In the genomic region with DNA sequence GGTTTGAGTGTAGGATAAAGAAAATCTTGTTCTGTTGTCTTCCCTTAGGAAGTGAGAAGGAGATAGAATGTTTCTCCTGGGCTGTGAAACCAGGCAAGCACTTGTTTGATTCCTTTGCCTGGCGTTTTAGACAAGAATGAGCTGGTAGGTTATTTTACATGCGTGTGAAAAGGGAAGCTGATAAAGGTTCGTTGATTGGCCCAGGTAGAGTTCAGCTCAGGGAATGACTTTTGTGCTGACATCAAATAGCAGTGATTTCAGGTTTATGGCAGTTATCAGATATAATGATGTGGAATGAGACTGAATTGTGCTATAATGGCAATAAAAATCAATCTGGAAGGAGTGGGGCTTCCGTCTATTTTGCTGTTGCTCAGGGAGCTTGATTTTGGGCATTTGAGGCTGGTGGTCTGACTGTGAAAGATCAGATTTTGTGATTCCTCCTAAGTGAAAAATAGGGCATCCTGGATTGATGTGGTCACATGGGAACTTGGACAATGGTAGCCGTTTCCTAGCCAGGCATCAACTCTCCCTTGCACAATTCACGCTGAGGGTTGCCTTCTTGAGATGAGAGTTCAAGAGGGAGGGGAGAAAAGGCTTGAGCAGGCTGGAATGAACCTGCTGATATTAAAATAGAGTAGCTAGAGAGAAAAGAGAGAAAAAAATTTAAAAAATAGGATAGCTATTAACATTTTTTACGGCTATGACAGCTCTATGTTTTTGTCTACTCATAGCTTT, we compare ENCODE assay signal across 22 cellular contexts.
DNase-seq lines count a peak whose midpoint lies in the region; ATAC-seq, FAIRE-seq and TF ChIP-seq lines count a peak whose summit lies in the region.
"Had no signal": no experiment of that assay in that cellular context is flagged by ENCODE, and none has a peak within 500 bp of the region (broad histone marks: within the 10 kb centered on the region; RNA-seq: fewer than 3 reads in every experiment).

No MANE protein-coding gene starts in this region.

- RAD21 ChIA-PET in GM12878 (lab: Charles Lee; ENCODE audit: unreplicated experiment): no interaction called here

- POLR2A ChIA-PET in GM12878 (lab: Charles Lee): no interaction called here

- ATAC-seq in GM12878 (no peak), mucosa of descending colon (peak; percentile 94), sciatic nerve (peak; percentile 57), left lung (no peak)
- ATAC-seq: GM23338, HCT116 had no signal

- no peak overlapping the region for H3K9ac ChIP-seq in GM12878 (ENCODE audit: control insufficient read depth, insufficient read depth, low read length)
- H3K9ac ChIP-seq: BLaER1 had no signal

- 58% methylated on average over 7 of the region's 7 CpGs for WGBS in GM12878 (ENCODE audit: insufficient coverage, insufficient replicate concordance, low lambda C conversion rate, missing lambda C conversion rate)
- WGBS in transverse colon (ENCODE audit: low coverage in 1 of 2), 2 donors: 53 to 61% methylated on average over 6 to 7 of the region's 7 CpGs

- intact Hi-C loops in GM12878 (cut with micrococcal nuclease; ENCODE audit: unreplicated experiment) (no loop called here), mucosa of descending colon (cut with DNase I, micrococcal nuclease) (no loop called here), sciatic nerve (cut with DNase I) (no loop called here), transverse colon (cut with DNase I; ENCODE audit: low total_unique reads) (no loop called here), left lung (cut with DNase I) (no loop called here)

- H4K20me1 ChIP-seq in GM12878 (ENCODE audit: control insufficient read depth, insufficient read depth): no peaks in the 10 kb centered on the region
- H4K20me1 ChIP-seq: BLaER1 had no signal

- H3K4me2 ChIP-seq in GM12878 (ENCODE audit: control insufficient read depth, insufficient read depth): no peak overlapping the region
- H3K4me2 ChIP-seq: BLaER1, GM23338 had no signal

- H3K36me3 ChIP-seq in GM12878 (ENCODE audit: control insufficient read depth in 2 of 2, insufficient read depth in 2 of 2, low read length in 1 of 2): no peaks in the 10 kb centered on the region
- no peaks in the 10 kb centered on the region for H3K36me3 ChIP-seq in mucosa of descending colon (ENCODE audit: low read depth)
- no peaks in the 10 kb centered on the region for H3K36me3 ChIP-seq in transverse colon
- no peaks in the 10 kb centered on the region for H3K36me3 ChIP-seq in left lung
- H3K36me3 ChIP-seq: BLaER1 had no signal

- H3K4me3 ChIP-seq in GM12878 (no peak overlapping the region), mucosa of descending colon (no peak overlapping the region), transverse colon (no peak overlapping the region), left lung (no peak overlapping the region)
- H3K4me3 ChIP-seq: BLaER1, GM23338 had no signal

- TF ChIP-seq EP300 in GM12878 (IDR thresholded peaks at IDR 0.05; ENCODE audit: borderline replicate concordance in 1 of 2, control insufficient read depth in 1 of 2, low read depth in 2 of 2, low read length in 2 of 2) (no peak), transverse colon (IDR thresholded peaks at IDR 0.05; ENCODE audit: low read depth) (no peak)

- SMC1A ChIA-PET in GM12878 (lab: Charles Lee; ENCODE audit: uncharacterized antibody, unreplicated experiment): interaction anchor here (0.6 kb wide), 1 partner anchor 10 kb away, joined by 4 read pairs; no protein-coding TSS in a partner anchor

- in situ Hi-C loops in GM12878 (cut with MboI): no loop called here
- in situ Hi-C loops in transverse colon (cut with MboI; ENCODE audit: low pct_ligation_motif_present in 1 of 4, low pct_unique_long_range_greater_than_20kb in 1 of 4, low sequenced_read_pairs in 3 of 4): no loop called here

- TF ChIP-seq POLR2A in GM12878 (IDR thresholded peaks at IDR 0.05; ENCODE audit: low read depth, low read length): no peak
- no peak for TF ChIP-seq POLR2A in transverse colon (IDR thresholded peaks at IDR 0.05)

- H3K79me2 ChIP-seq in GM12878 (ENCODE audit: control insufficient read depth, insufficient read depth, low read length): no peaks in the 10 kb centered on the region

- no peaks in the 10 kb centered on the region for H3K27me3 ChIP-seq in GM12878 (replicated peaks in 1 of 2; ENCODE audit: control insufficient read depth in 2 of 2, insufficient read depth in 2 of 2, low read length in 1 of 2)
- H3K27me3 ChIP-seq in transverse colon: no peaks in the 10 kb centered on the region
- H3K27me3 ChIP-seq in left lung: peaks cover 0 to 5% of the 10 kb centered on the region in 2 donors
- H3K27me3 ChIP-seq: BLaER1 had no signal

- no peak for DNase-seq in GM12878 (ENCODE audit: low read depth, low spot score)
- peak in 1 of 3 donors; percentile 59 for DNase-seq in mucosa of descending colon
- DNase-seq in sciatic nerve (ENCODE audit: low spot score): no peak
- DNase-seq in transverse colon: peak; percentile 23
- DNase-seq in EL: no peak
- no peak for DNase-seq in MV-4-11 (lab: John Stamatoyannopoulos, UW)
- DNase-seq in left lung: no peak
- DNase-seq: CD4-positive, CD25-positive, alpha-beta regulatory T cell; CD8-positive, alpha-beta memory T cell; DMS 273 treated with DMSO at 0.1 percent for 48 hours; DMS79; GF-D8; H9 had no signal

- CTCF ChIA-PET in GM12878 (lab: Yijun Ruan, JAX): no interaction called here

- TF ChIP-seq CTCF in GM12878 (IDR thresholded peaks at IDR 0.05 in 2 of 3, conservative IDR thresholded peaks at IDR 0.05 in 1 of 3; ENCODE audit: control insufficient read depth in 2 of 3, extremely low read depth in 1 of 3, insufficient read depth in 1 of 3, low read depth in 3 of 3, low read length in 3 of 3) (no peak), mucosa of descending colon (IDR thresholded peaks at IDR 0.05) (no peak), transverse colon (IDR thresholded peaks at IDR 0.05) (no peak), left lung (IDR thresholded peaks at IDR 0.05) (no peak)

- no peak overlapping the region for H2AFZ ChIP-seq in GM12878 (ENCODE audit: control insufficient read depth, low read depth, low read length)
- H2AFZ ChIP-seq: GM23338 had no signal

- no peak overlapping the region for H3K27ac ChIP-seq in GM12878 (ENCODE audit: control insufficient read depth, insufficient read depth)
- peak overlapping the region; percentile 13 to 51 (median 45) for H3K27ac ChIP-seq in transverse colon
- H3K27ac ChIP-seq in left lung: no peak overlapping the region
- H3K27ac ChIP-seq: 22Rv1, BLaER1, C4-2B had no signal

- no peak for TF ChIP-seq RAD21 in GM12878 (IDR thresholded peaks at IDR 0.05; ENCODE audit: insufficient read depth, low read depth, low read length)

- FAIRE-seq in GM12878 (lab: Jason Lieb, UNC): peak; percentile 13
- FAIRE-seq: A204.1, D721Med, GM12892, GM19239 had no signal

- no peaks in the 10 kb centered on the region for H3K4me1 ChIP-seq in GM12878 (ENCODE audit: control insufficient read depth, insufficient read depth, low read length)
- peaks cover 7% of the 10 kb centered on the region for H3K4me1 ChIP-seq in mucosa of descending colon (ENCODE audit: low read depth)
- peaks cover 0 to 16% (median 5%) of the 10 kb centered on the region in 4 donors for H3K4me1 ChIP-seq in transverse colon
- no peaks in the 10 kb centered on the region for H3K4me1 ChIP-seq in left lung
- H3K4me1 ChIP-seq: BLaER1 had no signal

- H3K9me3 ChIP-seq in GM12878 (replicated peaks; ENCODE audit: control insufficient read depth, insufficient read depth, low read length): no peaks in the 10 kb centered on the region
- H3K9me3 ChIP-seq in mucosa of descending colon: no peaks in the 10 kb centered on the region
- no peaks in the 10 kb centered on the region for H3K9me3 ChIP-seq in transverse colon
- no peaks in the 10 kb centered on the region for H3K9me3 ChIP-seq in left lung
- H3K9me3 ChIP-seq: BLaER1 had no signal

- no TSS peak for BruUV-seq in GM12878 (replicated peaks; lab: Mats Ljungman, UMichigan)

TF ChIP-seq in GM12878, 131 proteins besides CTCF, POLR2A, EP300 and RAD21:
- no peak for TF ChIP-seq IRF4 (IDR thresholded peaks at IDR 0.05; ENCODE audit: low read depth, low read length)
- no peak for TF ChIP-seq SUZ12 (IDR thresholded peaks at IDR 0.05; ENCODE audit: unreplicated experiment)
- TF ChIP-seq SPI1 (IDR thresholded peaks at IDR 0.05; ENCODE audit: borderline replicate concordance, insufficient read depth, low read depth, low read length): no peak
- TF ChIP-seq NR2C2 (IDR thresholded peaks at IDR 0.05; ENCODE audit: borderline replicate concordance, control insufficient read depth, insufficient read length, low read depth): no peak
- TF ChIP-seq FOXK2 (IDR thresholded peaks at IDR 0.05): no peak
- no peak for TF ChIP-seq NBN (IDR thresholded peaks at IDR 0.05)
- no peak for TF ChIP-seq SMC3 (IDR thresholded peaks at IDR 0.05; ENCODE audit: borderline replicate concordance, low read length)

Comparison
In these comparisons a context has a peak if more than half of its experiments do, and no peak if none do; other contexts are left out.
1. ATAC-seq: peak in mucosa of descending colon (single experiment) and sciatic nerve (single experiment); none in GM12878 (single experiment) and left lung (single experiment).
2. H3K27ac ChIP-seq: peak in transverse colon (4 of 4); none in GM12878 (single experiment) and left lung (0 of 2).